In the genomic region with DNA sequence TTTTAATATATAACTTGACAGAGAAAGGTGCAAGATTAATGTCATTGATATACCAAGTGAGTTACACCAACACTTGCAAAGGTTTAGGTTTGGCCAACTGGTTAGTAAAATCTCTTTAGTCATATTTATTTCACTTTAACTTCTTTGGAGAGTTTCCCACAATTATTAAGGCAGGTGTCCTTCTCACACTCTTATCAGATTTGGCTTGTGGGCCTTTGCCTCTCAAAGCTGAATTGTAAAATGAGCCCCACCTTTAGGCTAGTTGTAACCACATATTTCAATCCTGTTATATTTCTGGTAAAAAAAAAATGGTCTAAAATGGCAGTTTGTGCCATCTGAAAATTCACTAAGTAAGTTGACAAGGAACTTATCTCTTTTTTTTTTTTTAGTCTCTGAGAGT, we compare ENCODE assay signal across 7 cellular contexts. TPM values are rescaled to one million over a fixed set of nuclear protein-coding genes. Genes with fewer than 3 reads are reported as not detected.
"Had no signal": no experiment of that assay in that cellular context is flagged by ENCODE, and none has a peak within 500 bp of the region (broad histone marks: within the 10 kb centered on the region; RNA-seq: fewer than 3 reads in every experiment).

No MANE protein-coding gene starts in this region.

- H3K4me3 ChIP-seq: GM23338 had no signal

- H3K4me2 ChIP-seq: GM23338, KMS-11 had no signal

- H3K9ac ChIP-seq: KMS-11 had no signal

- ATAC-seq: GM23338, HepG2 had no signal

- DNase-seq: H9, HCEC 1CT, KBM-7 had no signal

- H2AFZ ChIP-seq: GM23338 had no signal

- H3K27ac ChIP-seq: HL-60, KMS-11 had no signal

RNA-seq across cellular contexts. Expression of gene FOXP2, which starts 26.6 kb away (rescaled TPM):
- total RNA-seq: H9, HepG2 had no signal
